ENCODE assay signal across 1 cellular context in the genomic region with DNA sequence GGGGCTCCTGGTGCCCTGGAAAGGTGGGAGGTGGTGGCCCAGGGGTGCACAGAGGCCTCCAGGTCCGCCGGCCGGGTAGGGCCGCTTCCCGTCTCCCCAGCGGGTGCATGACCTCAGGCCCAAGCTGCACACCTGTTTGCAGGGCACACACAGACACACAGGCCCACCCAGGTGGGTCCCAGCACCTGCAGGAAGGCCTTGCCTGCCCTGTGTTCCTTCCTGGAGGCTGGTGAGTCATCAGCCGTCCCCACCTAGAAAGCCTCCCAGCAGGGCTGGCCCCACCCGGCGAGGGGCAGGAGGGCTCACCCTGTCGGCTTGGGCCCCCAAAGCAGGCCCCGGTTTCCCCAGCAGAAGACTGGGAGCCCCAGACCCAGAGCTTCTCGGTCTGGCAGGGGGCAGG.
TF ChIP-seq lines count a peak whose summit lies in the region.

No MANE protein-coding gene starts in this region.

TF ChIP-seq in IMR-90, 13 proteins besides CTCF, POLR2A, EP300 and RAD21:
- no peak for TF ChIP-seq MXI1 (IDR thresholded peaks at IDR 0.05; ENCODE audit: borderline replicate concordance, low read depth, low read length)
- TF ChIP-seq CEBPB (IDR thresholded peaks at IDR 0.05; ENCODE audit: low read depth, low read length) = no peak
- no peak for TF ChIP-seq USF2 (IDR thresholded peaks at IDR 0.05; ENCODE audit: low read depth, low read length)
- TF ChIP-seq BHLHE40 (IDR thresholded peaks at IDR 0.05; ENCODE audit: low read depth, low read length) = no peak
- no peak for TF ChIP-seq SMC3 (IDR thresholded peaks at IDR 0.05; ENCODE audit: low read depth, low read length)
- no peak for TF ChIP-seq FOS (IDR thresholded peaks at IDR 0.05; ENCODE audit: low read depth, low read length)
- no peak for TF ChIP-seq RCOR1 (IDR thresholded peaks at IDR 0.05; ENCODE audit: insufficient replicate concordance, low read length)
- no peak for TF ChIP-seq MAZ (IDR thresholded peaks at IDR 0.05; ENCODE audit: borderline replicate concordance, low read depth, low read length)
- TF ChIP-seq RFX5 (IDR thresholded peaks at IDR 0.05; ENCODE audit: low read depth, low read length) = no peak
- no peak for TF ChIP-seq CHD1 (IDR thresholded peaks at IDR 0.05; ENCODE audit: low read depth, low read length)
- no peak for TF ChIP-seq ELK1 (IDR thresholded peaks at IDR 0.05; ENCODE audit: borderline replicate concordance, low read depth, low read length)
- TF ChIP-seq NFE2L2 (IDR thresholded peaks at IDR 0.05; ENCODE audit: low read depth, low read length) = no peak
- TF ChIP-seq MAFK (IDR thresholded peaks at IDR 0.05; ENCODE audit: low read depth, low read length) = no peak
